In genomic region chr1:205826407-205826806, GRCh38 we compare ENCODE assay signal across 26 cellular contexts. TPM values are rescaled to one million over a fixed set of nuclear protein-coding genes. Genes with fewer than 3 reads are reported as not detected.
A peak's percentile ranks its signal among the peaks of the same experiment; 100 is the strongest.
DNase-seq lines count a peak whose midpoint lies in the region; ATAC-seq and TF ChIP-seq lines count a peak whose summit lies in the region.
"Had no signal": no experiment of that assay in that cellular context is flagged by ENCODE, and none has a peak within 500 bp of the region (broad histone marks: within the 10 kb centered on the region; RNA-seq: fewer than 3 reads in every experiment).

No MANE protein-coding gene starts in this region.

- peaks cover 4% of the 10 kb centered on the region for H3K9me3 Mint-ChIP-seq in activated CD8-positive, alpha-beta T cell treated with anti-CD3 and anti-CD28 coated beads for 36 hours
- H3K9me3 Mint-ChIP-seq in activated CD8-positive, alpha-beta T cell treated with anti-CD3 and anti-CD28 coated beads, Interleukin-2, amount 10 ng/mL, durations not matched to agents 7 days and 5 days (ENCODE audit: insufficient read depth): peaks cover 3% of the 10 kb centered on the region
- H3K9me3 Mint-ChIP-seq: GM23338 had no signal

- no peak overlapping the region for H2BK120ac ChIP-seq in IMR-90 (ENCODE audit: low read depth, low read length)

- H3K4me1 ChIP-seq in IMR-90 (ENCODE audit: control insufficient read depth, insufficient read depth, low read length): no peaks in the 10 kb centered on the region
- peaks cover 0 to 19% of the 10 kb centered on the region in 2 donors for H3K4me1 ChIP-seq in right atrium auricular region
- H3K4me1 ChIP-seq: BE2C, esophagus squamous epithelium, parathyroid adenoma had no signal

- no peak overlapping the region for H4K8ac ChIP-seq in IMR-90 (ENCODE audit: low read depth in 2 of 2, low read length in 2 of 2)

- no peak for TF ChIP-seq POLR2A in IMR-90 (IDR thresholded peaks at IDR 0.05; ENCODE audit: low read depth, low read length)

- in situ Hi-C loops in IMR-90 (cut with MboI; ENCODE audit: low sequenced_read_pairs): no loop called here

- H3K36me3 Mint-ChIP-seq in activated CD8-positive, alpha-beta T cell treated with anti-CD3 and anti-CD28 coated beads for 36 hours (ENCODE audit: low read depth): peaks cover 3% of the 10 kb centered on the region
- H3K36me3 Mint-ChIP-seq in activated CD8-positive, alpha-beta T cell treated with anti-CD3 and anti-CD28 coated beads, Interleukin-2, amount 10 ng/mL, durations not matched to agents 7 days and 5 days (ENCODE audit: low read depth): peaks cover 4% of the 10 kb centered on the region
- H3K36me3 Mint-ChIP-seq: WTC11 had no signal

- CTCF ChIA-PET in activated CD8-positive, alpha-beta T cell treated with anti-CD3 and anti-CD28 coated beads for 36 hours (lab: Charles Lee): interaction anchor here (1.0 to 1.7 kb wide), 4 partner anchors 9 to 151 kb away, joined by 3 to 7 read pairs (median 5); no protein-coding TSS in a partner anchor
- CTCF ChIA-PET in activated CD8-positive, alpha-beta T cell treated with anti-CD3 and anti-CD28 coated beads, Interleukin-2, amount 10 ng/mL, durations not matched to agents 7 days and 5 days (lab: Charles Lee): interaction anchor here (1.6 to 1.9 kb wide), 3 partner anchors 35 to 167 kb away, joined by 4 to 8 read pairs (median 5); no protein-coding TSS in a partner anchor
- CTCF ChIA-PET in IMR-90 (lab: Yijun Ruan, JAX): no interaction called here

- no peak overlapping the region for H4K5ac ChIP-seq in IMR-90 (ENCODE audit: low read depth, low read length)

- H2AK9ac ChIP-seq in IMR-90 (replicated peaks; ENCODE audit: low read depth, low read length, poor library complexity): no peak overlapping the region

- H3K56ac ChIP-seq in IMR-90 (ENCODE audit: extremely low read depth, insufficient read depth, low read length): no peak overlapping the region

- POLR2A ChIA-PET in activated CD8-positive, alpha-beta T cell treated with anti-CD3 and anti-CD28 coated beads for 36 hours (lab: Charles Lee): interaction anchor here (0.6 to 2.1 kb wide), 3 partner anchors 9 to 80 kb away, joined by 3 to 6 read pairs (median 3); no protein-coding TSS in a partner anchor
- POLR2A ChIA-PET in activated CD8-positive, alpha-beta T cell treated with anti-CD3 and anti-CD28 coated beads, Interleukin-2, amount 10 ng/mL, durations not matched to agents 7 days and 5 days (lab: Charles Lee): interaction anchor here (1.2 kb wide), 1 partner anchor 13 kb away, joined by 3 read pairs; the partner anchor contains the start of gene SLC41A1
- POLR2A ChIA-PET in IMR-90 (lab: Charles Lee; ENCODE audit: unreplicated experiment): no interaction called here

- peak; percentile 49 for ATAC-seq in activated CD8-positive, alpha-beta T cell treated with anti-CD3 and anti-CD28 coated beads for 36 hours
- no peak for ATAC-seq in activated CD8-positive, alpha-beta T cell treated with anti-CD3 and anti-CD28 coated beads, Interleukin-2, amount 10 ng/mL, durations not matched to agents 7 days and 5 days
- ATAC-seq in IMR-90 (ENCODE audit: low read depth) (no peak), GM18909 (IDR thresholded peaks at IDR 0.05; ENCODE audit: poor library complexity, unreplicated experiment) (no peak)
- peak; percentile 55 for ATAC-seq in stimulated activated naive CD8-positive, alpha-beta T cell treated with anti-CD3 and anti-CD28 coated beads, Interleukin-15, Interleukin-2, amounts not matched to agents 100 U/mL and 50 U/mL, for 24 hours
- ATAC-seq: WTC11 had no signal

- no peak overlapping the region for H4K91ac ChIP-seq in IMR-90 (ENCODE audit: insufficient read depth, low read depth, low read length)

- no peak overlapping the region for H2AK5ac ChIP-seq in IMR-90 (ENCODE audit: low read depth, low read length)

- no peak overlapping the region for H3K18ac ChIP-seq in IMR-90 (ENCODE audit: low read depth, low read length)

- no peak overlapping the region for H2AFZ ChIP-seq in IMR-90 (replicated peaks; ENCODE audit: low read length, poor library complexity)
- H2AFZ ChIP-seq: GM23338, parathyroid adenoma, PC-9 had no signal

- H3K4me3 Mint-ChIP-seq in activated CD8-positive, alpha-beta T cell treated with anti-CD3 and anti-CD28 coated beads for 36 hours: no peak overlapping the region
- H3K4me3 Mint-ChIP-seq in activated CD8-positive, alpha-beta T cell treated with anti-CD3 and anti-CD28 coated beads, Interleukin-2, amount 10 ng/mL, durations not matched to agents 7 days and 5 days: no peak overlapping the region
- H3K4me3 Mint-ChIP-seq: GM23338, WTC11 had no signal

- no peak overlapping the region for H3K14ac ChIP-seq in IMR-90 (replicated peaks; ENCODE audit: low read depth, low read length)

- WGBS in IMR-90 (ENCODE audit: extremely low coverage in 2 of 2, insufficient read length in 1 of 2), 2 experiments: 86% methylated on average over 1 of the region's 2 CpGs; no CpG with 5 or more reads in 1 of the 2 experiments

- H3K27me3 ChIP-seq in IMR-90 (ENCODE audit: control insufficient read depth, insufficient read depth, low read length): peaks cover 43% of the 10 kb centered on the region
- no peaks in the 10 kb centered on the region for H3K27me3 ChIP-seq in right atrium auricular region
- H3K27me3 ChIP-seq: esophagus squamous epithelium, testis had no signal

- no peak for TF ChIP-seq CTCF in activated CD8-positive, alpha-beta T cell treated with anti-CD3 and anti-CD28 coated beads for 36 hours (IDR thresholded peaks at IDR 0.05)
- no peak for TF ChIP-seq CTCF in IMR-90 (conservative IDR thresholded peaks at IDR 0.05; ENCODE audit: low read depth, low read length)
- TF ChIP-seq CTCF in right atrium auricular region (IDR thresholded peaks at IDR 0.05): no peak

- no peak for TF ChIP-seq RAD21 in IMR-90 (IDR thresholded peaks at IDR 0.05; ENCODE audit: low read length)

- no peaks in the 10 kb centered on the region for H3K27me3 Mint-ChIP-seq in activated CD8-positive, alpha-beta T cell treated with anti-CD3 and anti-CD28 coated beads for 36 hours
- H3K27me3 Mint-ChIP-seq in activated CD8-positive, alpha-beta T cell treated with anti-CD3 and anti-CD28 coated beads, Interleukin-2, amount 10 ng/mL, durations not matched to agents 7 days and 5 days (ENCODE audit: low read depth): peaks cover 4% of the 10 kb centered on the region

- H2BK15ac ChIP-seq in IMR-90 (ENCODE audit: low read depth, low read length): no peak overlapping the region

- H3K23ac ChIP-seq in IMR-90 (ENCODE audit: low read depth, low read length): peak overlapping the region; percentile 47; the same call in 1 of the 2 replicates

- peaks cover 18% of the 10 kb centered on the region for H3K4me1 Mint-ChIP-seq in activated CD8-positive, alpha-beta T cell treated with anti-CD3 and anti-CD28 coated beads for 36 hours (ENCODE audit: low read depth)
- H3K4me1 Mint-ChIP-seq in activated CD8-positive, alpha-beta T cell treated with anti-CD3 and anti-CD28 coated beads, Interleukin-2, amount 10 ng/mL, durations not matched to agents 7 days and 5 days (ENCODE audit: low read depth): peaks cover 9% of the 10 kb centered on the region

- H3K9me1 ChIP-seq in IMR-90 (ENCODE audit: insufficient read depth, low read length): no peaks in the 10 kb centered on the region

- H3K9me3 ChIP-seq in IMR-90 (ENCODE audit: control insufficient read depth, insufficient read depth, low read length) (peaks cover 5% of the 10 kb centered on the region; the same call in 1 of the 2 replicates), right atrium auricular region (no peaks in the 10 kb centered on the region)
- H3K9me3 ChIP-seq: BE2C, esophagus squamous epithelium, testis had no signal

- H3K36me3 ChIP-seq in IMR-90 (ENCODE audit: control insufficient read depth, insufficient read depth, low read length): no peaks in the 10 kb centered on the region
- no peaks in the 10 kb centered on the region for H3K36me3 ChIP-seq in right atrium auricular region
- H3K36me3 ChIP-seq: BE2C, esophagus squamous epithelium had no signal

- H2BK5ac ChIP-seq in IMR-90 (ENCODE audit: low read depth, low read length, poor library complexity, severe bottlenecking): no peak overlapping the region

- no peak for DNase-seq in activated CD8-positive, alpha-beta T cell treated with anti-CD3 and anti-CD28 coated beads for 36 hours
- DNase-seq in activated CD8-positive, alpha-beta T cell treated with anti-CD3 and anti-CD28 coated beads, Interleukin-2, amount 10 ng/mL, durations not matched to agents 7 days and 5 days: no peak
- DNase-seq in IMR-90 (no peak), right atrium auricular region (ENCODE audit: low spot score) (no peak), NCI-H2107 treated with DMSO at 0.1 percent for 48 hours (lab: John Stamatoyannopoulos, UW; ENCODE audit: unreplicated experiment) (no peak), GF-D8 (lab: John Stamatoyannopoulos, UW) (no peak)
- DNase-seq in stimulated activated naive CD8-positive, alpha-beta T cell treated with anti-CD3 and anti-CD28 coated beads, Interleukin-15, Interleukin-2, amounts not matched to agents 100 U/mL and 50 U/mL, for 24 hours: no peak
- DNase-seq: 8988T; BE2C; central memory CD4-positive, alpha-beta T cell; effector CD8-positive, alpha-beta T cell; esophagus squamous epithelium; NCI-H1092; PC-9; stimulated activated CD8-positive, alpha-beta memory T cell treated with anti-CD3 and anti-CD28 coated beads, Interleukin-4, amount 100 ng/mL, for 48 hours; testis had no signal

- H3K4me2 ChIP-seq in IMR-90 (ENCODE audit: low read depth, low read length): no peak overlapping the region
- H3K4me2 ChIP-seq: GM23338, PC-9 had no signal

- no TSS peak for BruUV-seq in IMR-90 (replicated peaks; lab: Mats Ljungman, UMichigan)

- no peak overlapping the region for H2BK20ac ChIP-seq in IMR-90 (ENCODE audit: low read depth, low read length)

- H3K79me1 ChIP-seq in IMR-90 (ENCODE audit: low read depth in 1 of 2, low read length in 2 of 2): no peaks in the 10 kb centered on the region

- intact Hi-C loops in activated CD8-positive, alpha-beta T cell treated with anti-CD3 and anti-CD28 coated beads for 36 hours (cut with micrococcal nuclease): no loop called here
- intact Hi-C loops in IMR-90 (cut with micrococcal nuclease): no loop called here

- H3K4me3 ChIP-seq in IMR-90 (ENCODE audit: insufficient read depth, low read depth, low read length) (no peak overlapping the region), right atrium auricular region (no peak overlapping the region)
- H3K4me3 ChIP-seq: esophagus squamous epithelium, GM23338, lung, PC-9, skin epidermis, testis had no signal

- no peak overlapping the region for H3K9ac ChIP-seq in IMR-90 (ENCODE audit: low read depth, low read length)
- H3K9ac ChIP-seq: parathyroid adenoma had no signal

- H3K27ac Mint-ChIP-seq in activated CD8-positive, alpha-beta T cell treated with anti-CD3 and anti-CD28 coated beads for 36 hours: no peak overlapping the region
- H3K27ac Mint-ChIP-seq in activated CD8-positive, alpha-beta T cell treated with anti-CD3 and anti-CD28 coated beads, Interleukin-2, amount 10 ng/mL, durations not matched to agents 7 days and 5 days: no peak overlapping the region
- H3K27ac Mint-ChIP-seq: activated T-helper 2 cell treated with anti-CD3 and anti-CD28 coated beads, Interferon-gamma antibody, Interleukin-2, Interleukin-4, amounts not matched to agents 10 μg/mL and 5 μg/mL and 100 μg/mL, durations not matched to agents 14 hours and 24 hours and 36 hours; GM23338; WTC11 had no signal

- H4K20me1 ChIP-seq in IMR-90 (ENCODE audit: insufficient read depth, low read length): no peaks in the 10 kb centered on the region

- H3K27ac ChIP-seq in IMR-90 (ENCODE audit: insufficient read depth, low read length) (no peak overlapping the region), right atrium auricular region (peak overlapping the region; percentile 54 to 78)
- H3K27ac ChIP-seq: esophagus squamous epithelium, parathyroid adenoma, PC-9, skin epidermis had no signal

- dilution Hi-C loops in IMR-90 (cut with HindIII; ENCODE audit: low sequenced_read_pairs, unreplicated experiment): no loop called here

- H3K4ac ChIP-seq in IMR-90 (ENCODE audit: low read depth, low read length): no peak overlapping the region

RNA-seq across cellular contexts. Expression of gene SLC41A1, which starts 13.4 kb away (rescaled TPM):
- total RNA-seq in activated CD8-positive, alpha-beta T cell treated with anti-CD3 and anti-CD28 coated beads for 36 hours: 10 to 100 TPM; 33.6 to 35.3 TPM
- total RNA-seq in activated CD8-positive, alpha-beta T cell treated with anti-CD3 and anti-CD28 coated beads, Interleukin-2, amount 10 ng/mL, durations not matched to agents 7 days and 5 days: 10 to 100 TPM in 1 of 2 experiments, 1 to 10 TPM in 1; 8.9 to 10.1 TPM
- total RNA-seq in IMR-90 (2012; rRNA removed) (6.3 and 6.7 TPM in 2 replicates), right atrium auricular region (100 to 1,000 TPM; 204 to 255 TPM)
- 25.8 and 26.3 TPM in 2 replicates for polyA plus RNA-seq in IMR-90 (2012; rRNA removed)
- 12.9 and 17.0 TPM in 2 replicates for polyA plus RNA-seq in IMR-90 (2012; cell fraction: cytosol; rRNA removed)
- polyA plus RNA-seq in IMR-90 (2012; cell fraction: nucleus; rRNA removed; ENCODE audit: low replicate concordance): 16.2 and 38.7 TPM in 2 replicates

RNA-seq across cellular contexts. Expression of gene PM20D1, which starts 23.5 kb away (rescaled TPM):
- total RNA-seq in activated CD8-positive, alpha-beta T cell treated with anti-CD3 and anti-CD28 coated beads for 36 hours: under 1 TPM; 0.22 to 0.29 TPM
- total RNA-seq in activated CD8-positive, alpha-beta T cell treated with anti-CD3 and anti-CD28 coated beads, Interleukin-2, amount 10 ng/mL, durations not matched to agents 7 days and 5 days: under 1 TPM; 0.16 to 0.55 TPM
- total RNA-seq in IMR-90 (2012; rRNA removed) (not detected in 2 replicates), right atrium auricular region (1 to 10 TPM; 1.2 to 1.4 TPM)
- 0.04 TPM in 1 of 2 replicates, not detected in the other for polyA plus RNA-seq in IMR-90 (2012; rRNA removed)
- not detected in 2 replicates for polyA plus RNA-seq in IMR-90 (2012; cell fraction: cytosol; rRNA removed)
- 0.02 TPM in 1 of 2 replicates, not detected in the other for polyA plus RNA-seq in IMR-90 (2012; cell fraction: nucleus; rRNA removed; ENCODE audit: low replicate concordance)
- total RNA-seq: glomerular endothelial cell, myocyte, PC-9, SK-MEL-5 had no signal
- polyA plus RNA-seq: GM23338 had no signal

RNA-seq across cellular contexts. Expression of gene RAB29, which starts 51.1 kb away (rescaled TPM):
- total RNA-seq in activated CD8-positive, alpha-beta T cell treated with anti-CD3 and anti-CD28 coated beads for 36 hours: 10 to 100 TPM; 20.1 to 22.5 TPM
- total RNA-seq in activated CD8-positive, alpha-beta T cell treated with anti-CD3 and anti-CD28 coated beads, Interleukin-2, amount 10 ng/mL, durations not matched to agents 7 days and 5 days: 10 to 100 TPM; 42.5 to 42.7 TPM
- total RNA-seq in IMR-90 (2012; rRNA removed) (5.8 and 7.3 TPM in 2 replicates), right atrium auricular region (10 to 100 TPM; 17.7 to 18.6 TPM)
- 4.4 and 5.7 TPM in 2 replicates for polyA plus RNA-seq in IMR-90 (2012; rRNA removed)
- polyA plus RNA-seq in IMR-90 (2012; cell fraction: cytosol; rRNA removed): 2.5 and 3.8 TPM in 2 replicates
- polyA plus RNA-seq in IMR-90 (2012; cell fraction: nucleus; rRNA removed; ENCODE audit: low replicate concordance): 2.8 and 6.3 TPM in 2 replicates

Comparison
In these comparisons a context has a peak if more than half of its experiments do, and no peak if none do; other contexts are left out.
1. ATAC-seq: peak in activated CD8-positive, alpha-beta T cell treated with anti-CD3 and anti-CD28 coated beads for 36 hours (single experiment) and stimulated activated naive CD8-positive, alpha-beta T cell treated with anti-CD3 and anti-CD28 coated beads, Interleukin-15, Interleukin-2, amounts not matched to agents 100 U/mL and 50 U/mL, for 24 hours (single experiment); none in activated CD8-positive, alpha-beta T cell treated with anti-CD3 and anti-CD28 coated beads, Interleukin-2, amount 10 ng/mL, durations not matched to agents 7 days and 5 days (single experiment), IMR-90 (single experiment) and GM18909 (single experiment).
2. RNA of gene SLC41A1, which starts 13.4 kb away (total RNA-seq): 204 to 255 TPM in right atrium auricular region; 33.6 to 35.3 TPM in activated CD8-positive, alpha-beta T cell treated with anti-CD3 and anti-CD28 coated beads for 36 hours, 8.9 to 10.1 TPM in activated CD8-positive, alpha-beta T cell treated with anti-CD3 and anti-CD28 coated beads, Interleukin-2, amount 10 ng/mL, durations not matched to agents 7 days and 5 days and 6.3 to 6.7 TPM in IMR-90; every median in the first group is over 4 times any median in the second.